ENCODE assay signal across 8 cellular contexts in the genomic region with DNA sequence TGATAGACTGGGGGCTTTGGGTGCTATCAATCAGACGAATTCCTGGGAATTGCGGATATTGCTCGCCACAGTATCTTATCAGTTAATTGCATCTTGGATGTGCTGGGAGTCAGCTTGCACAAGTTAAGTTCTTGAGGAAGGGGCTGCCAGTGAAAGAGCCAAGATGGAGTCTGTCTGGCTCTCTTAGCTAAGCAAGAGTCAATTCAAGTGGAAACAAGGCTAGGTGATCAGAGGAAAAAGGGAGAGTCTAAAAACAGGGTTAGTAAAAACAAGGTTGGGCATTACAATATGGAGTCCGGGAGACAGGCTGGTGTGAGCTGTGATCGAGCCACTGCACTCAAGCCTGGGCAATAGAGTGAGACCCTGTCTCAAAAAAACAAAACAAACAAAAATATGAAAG. TPM values are rescaled to one million over a fixed set of nuclear protein-coding genes. Genes with fewer than 3 reads are reported as not detected.
A peak's percentile ranks its signal among the peaks of the same experiment; 100 is the strongest.
DNase-seq lines count a peak whose midpoint lies in the region; ATAC-seq, FAIRE-seq and TF ChIP-seq lines count a peak whose summit lies in the region.
"Not testable (repeated sequence)": the region's sequence is repeated elsewhere in the genome, so short reads cannot be mapped to it uniquely, and the experiment has no call there.

No MANE protein-coding gene starts in this region.

- H3K4me3 ChIP-seq in HEK293 (ENCODE audit: low read depth, low read length); astrocyte (ENCODE audit: insufficient read depth, low read depth, low read length); fibroblast of lung (replicated peaks in 1 of 4; ENCODE audit: control extremely low read depth in 1 of 4, insufficient read depth in 1 of 4, low read depth in 3 of 4, low read length in 4 of 4): not testable (repeated sequence)

- H3K36me3 Mint-ChIP-seq in CD4-positive, alpha-beta T cell (ENCODE audit: low read depth): peaks cover 24% of the 10 kb centered on the region
- peaks cover 11% of the 10 kb centered on the region for H3K36me3 Mint-ChIP-seq in T-helper 2 cell treated with Interferon-gamma antibody and Interleukin-4, amounts not matched to agents 5 μg/mL and 100 μg/mL, for 36 hours (ENCODE audit: low read depth)
- H3K36me3 Mint-ChIP-seq in activated T-cell treated with anti-CD3 and anti-CD28 coated beads, Interleukin-2, amount 50 U/mL, for 72 hours (ENCODE audit: insufficient read depth in 2 of 2): peaks cover 5 to 16% of the 10 kb centered on the region in 2 donors
- H3K36me3 Mint-ChIP-seq in astrocyte (ENCODE audit: low read depth, unreplicated experiment); natural killer cell: not testable (repeated sequence)
- peaks cover 13% of the 10 kb centered on the region for H3K36me3 Mint-ChIP-seq in stimulated activated memory B cell treated with anti-CD40 and anti-IgM and Interleukin-4, amounts not matched to agents 10 μg/mL and 1 μg/mL and 100 μg/mL, for 72 hours

- H3K79me2 ChIP-seq in astrocyte (ENCODE audit: insufficient read depth, low read length): peaks cover 65% of the 10 kb centered on the region
- peaks cover 38% of the 10 kb centered on the region for H3K79me2 ChIP-seq in fibroblast of lung (ENCODE audit: control insufficient read depth, insufficient read depth, low read length)

- H3K4me2 ChIP-seq in astrocyte (ENCODE audit: low read length); fibroblast of lung (ENCODE audit: extremely low read depth, insufficient read depth, low read length): not testable (repeated sequence)

- not testable (repeated sequence) for FAIRE-seq in astrocyte (lab: Jason Lieb, UNC)

- H3K4me1 Mint-ChIP-seq in CD4-positive, alpha-beta T cell (ENCODE audit: low read depth): peaks cover 66% of the 10 kb centered on the region
- H3K4me1 Mint-ChIP-seq in T-helper 2 cell treated with Interferon-gamma antibody and Interleukin-4, amounts not matched to agents 5 μg/mL and 100 μg/mL, for 36 hours (ENCODE audit: low read depth): peaks cover 38% of the 10 kb centered on the region
- peaks cover 53% of the 10 kb centered on the region for H3K4me1 Mint-ChIP-seq in activated T-cell treated with anti-CD3 and anti-CD28 coated beads, Interleukin-2, amount 50 U/mL, for 72 hours (ENCODE audit: low read depth)
- H3K4me1 Mint-ChIP-seq in astrocyte (ENCODE audit: low read depth, unreplicated experiment) (peaks cover 11% of the 10 kb centered on the region), natural killer cell (peaks cover 30 to 45% of the 10 kb centered on the region in 2 donors)
- H3K4me1 Mint-ChIP-seq in stimulated activated memory B cell treated with anti-CD40 and anti-IgM and Interleukin-4, amounts not matched to agents 10 μg/mL and 1 μg/mL and 100 μg/mL, for 72 hours: peaks cover 46% of the 10 kb centered on the region

- H3K27ac Mint-ChIP-seq in CD4-positive, alpha-beta T cell: peak overlapping the region; percentile 4
- H3K27ac Mint-ChIP-seq in T-helper 2 cell treated with Interferon-gamma antibody and Interleukin-4, amounts not matched to agents 5 μg/mL and 100 μg/mL, for 36 hours; activated T-cell treated with anti-CD3 and anti-CD28 coated beads, Interleukin-2, amount 50 U/mL, for 72 hours; astrocyte (ENCODE audit: unreplicated experiment): not testable (repeated sequence)
- H3K27ac Mint-ChIP-seq in natural killer cell: peak overlapping the region; percentile 97 to 99
- peak overlapping the region; percentile 89 for H3K27ac Mint-ChIP-seq in stimulated activated memory B cell treated with anti-CD40 and anti-IgM and Interleukin-4, amounts not matched to agents 10 μg/mL and 1 μg/mL and 100 μg/mL, for 72 hours

- not testable (repeated sequence) for TF ChIP-seq CTCF in CD4-positive, alpha-beta T cell (IDR thresholded peaks at IDR 0.05); HEK293 (tag by site-specific recombination; IDR thresholded peaks at IDR 0.05); astrocyte (IDR thresholded peaks at IDR 0.05; ENCODE audit: insufficient read depth, low read depth, low read length); fibroblast of lung (conservative IDR thresholded peaks at IDR 0.05 in 1 of 2, IDR thresholded peaks at IDR 0.05 in 1 of 2; ENCODE audit: low read depth in 1 of 2, low read length in 2 of 2); natural killer cell (IDR thresholded peaks at IDR 0.05)

- CTCF ChIA-PET in CD4-positive, alpha-beta T cell (lab: Charles Lee): not testable (repeated sequence)
- CTCF ChIA-PET in HEK293 (lab: Yijun Ruan, JAX): interaction anchor here (0.7 kb wide), 1 partner anchor 120 kb away, joined by 3 read pairs; no protein-coding TSS in a partner anchor

- H3K4me1 ChIP-seq in HEK293 (ENCODE audit: control insufficient read depth, insufficient read depth, low read length); fibroblast of lung (ENCODE audit: control insufficient read depth, extremely low read depth, insufficient read depth, low read length): not testable (repeated sequence)
- H3K4me1 ChIP-seq in astrocyte (ENCODE audit: insufficient read depth, low read length): peaks cover 18% of the 10 kb centered on the region

- peaks cover 8 to 13% of the 10 kb centered on the region in 2 experiments for H3K36me3 ChIP-seq in HEK293 (ENCODE audit: control insufficient read depth in 2 of 2, insufficient read depth in 1 of 2, low read length in 2 of 2)
- H3K36me3 ChIP-seq in astrocyte (ENCODE audit: insufficient read depth, low read length): peaks cover 12% of the 10 kb centered on the region
- not testable (repeated sequence) for H3K36me3 ChIP-seq in fibroblast of lung (ENCODE audit: control insufficient read depth, insufficient read depth, low read length)

- H3K9me3 ChIP-seq in CD4-positive, alpha-beta T cell (ENCODE audit: control insufficient read depth, low read length); HEK293 (ENCODE audit: control insufficient read depth, insufficient read depth, low read depth, low read length); astrocyte (ENCODE audit: insufficient read depth, low read depth, low read length); fibroblast of lung (ENCODE audit: control insufficient read depth, insufficient read depth, low read depth, low read length): not testable (repeated sequence)

- not testable (repeated sequence) for H3K27ac ChIP-seq in CD4-positive, alpha-beta T cell (ENCODE audit: low read depth, low read length); HEK293 (ENCODE audit: extremely low read depth, low read depth, low read length); astrocyte (ENCODE audit: low read depth, low read length); fibroblast of lung (ENCODE audit: insufficient read depth, low read length)

- not testable (repeated sequence) for DNase-seq in CD4-positive, alpha-beta T cell; T-helper 2 cell treated with Interferon-gamma antibody and Interleukin-4, amounts not matched to agents 5 μg/mL and 100 μg/mL, for 36 hours (ENCODE audit: low spot score); activated T-cell treated with anti-CD3 and anti-CD28 coated beads, Interleukin-2, amount 50 U/mL, for 72 hours; astrocyte (ENCODE audit: low read depth); fibroblast of lung (ENCODE audit: low read depth in 2 of 2); natural killer cell

- H3K27me3 Mint-ChIP-seq in CD4-positive, alpha-beta T cell; T-helper 2 cell treated with Interferon-gamma antibody and Interleukin-4, amounts not matched to agents 5 μg/mL and 100 μg/mL, for 36 hours (ENCODE audit: low read depth); activated T-cell treated with anti-CD3 and anti-CD28 coated beads, Interleukin-2, amount 50 U/mL, for 72 hours (ENCODE audit: low read depth); astrocyte (ENCODE audit: low read depth, unreplicated experiment); natural killer cell (ENCODE audit: low read depth in 2 of 2); stimulated activated memory B cell treated with anti-CD40 and anti-IgM and Interleukin-4, amounts not matched to agents 10 μg/mL and 1 μg/mL and 100 μg/mL, for 72 hours: not testable (repeated sequence)

- POLR2A ChIA-PET in CD4-positive, alpha-beta T cell (lab: Charles Lee); HEK293 (lab: Yijun Ruan, JAX): not testable (repeated sequence)

- peaks cover 15% of the 10 kb centered on the region for H4K20me1 ChIP-seq in astrocyte (ENCODE audit: insufficient read depth, low read length)
- not testable (repeated sequence) for H4K20me1 ChIP-seq in fibroblast of lung (ENCODE audit: control insufficient read depth, extremely low read depth, insufficient read depth, low read length)

- H3K4me3 Mint-ChIP-seq in CD4-positive, alpha-beta T cell: peak overlapping the region; percentile 99
- H3K4me3 Mint-ChIP-seq in T-helper 2 cell treated with Interferon-gamma antibody and Interleukin-4, amounts not matched to agents 5 μg/mL and 100 μg/mL, for 36 hours: peak overlapping the region; percentile 58
- H3K4me3 Mint-ChIP-seq in activated T-cell treated with anti-CD3 and anti-CD28 coated beads, Interleukin-2, amount 50 U/mL, for 72 hours: peak overlapping the region; percentile 1 to 95
- H3K4me3 Mint-ChIP-seq in astrocyte (ENCODE audit: unreplicated experiment): peak overlapping the region; percentile 24
- H3K4me3 Mint-ChIP-seq in natural killer cell: peak overlapping the region; percentile 99
- not testable (repeated sequence) for H3K4me3 Mint-ChIP-seq in stimulated activated memory B cell treated with anti-CD40 and anti-IgM and Interleukin-4, amounts not matched to agents 10 μg/mL and 1 μg/mL and 100 μg/mL, for 72 hours

- not testable (repeated sequence) for H3K9ac ChIP-seq in astrocyte (ENCODE audit: low read length); fibroblast of lung (ENCODE audit: insufficient read depth, low read length)

- not testable (repeated sequence) for H3K9me3 Mint-ChIP-seq in CD4-positive, alpha-beta T cell; T-helper 2 cell treated with Interferon-gamma antibody and Interleukin-4, amounts not matched to agents 5 μg/mL and 100 μg/mL, for 36 hours; activated T-cell treated with anti-CD3 and anti-CD28 coated beads, Interleukin-2, amount 50 U/mL, for 72 hours; astrocyte (ENCODE audit: unreplicated experiment); natural killer cell; stimulated activated memory B cell treated with anti-CD40 and anti-IgM and Interleukin-4, amounts not matched to agents 10 μg/mL and 1 μg/mL and 100 μg/mL, for 72 hours

- intact Hi-C loops in CD4-positive, alpha-beta T cell (cut with DNase I, micrococcal nuclease): loop anchor here in 1 of 2 experiments (5.0 kb wide), 2 partner anchors 492 to 897 kb away; a partner anchor contains a TSS
- intact Hi-C loops in natural killer cell (cut with micrococcal nuclease): loop anchor here (5.0 kb wide), 1 partner anchor 182 kb away; a partner anchor contains a TSS

- not testable (repeated sequence) for H2AFZ ChIP-seq in astrocyte (ENCODE audit: low read depth, low read length)
- H2AFZ ChIP-seq in fibroblast of lung (ENCODE audit: low read length): peak overlapping the region; percentile 5

- H3K27me3 ChIP-seq in CD4-positive, alpha-beta T cell (ENCODE audit: control insufficient read depth, insufficient read depth, low read length); astrocyte (ENCODE audit: insufficient read depth, low read length); fibroblast of lung (ENCODE audit: control insufficient read depth, insufficient read depth, low read length): not testable (repeated sequence)

- not testable (repeated sequence) for ATAC-seq in CD4-positive, alpha-beta T cell (ENCODE audit: poor library complexity); activated T-cell treated with anti-CD3 and anti-CD28 coated beads, Interleukin-2, amount 50 U/mL, for 72 hours (replicated peaks in 1 of 2); natural killer cell; stimulated activated memory B cell treated with anti-CD40 and anti-IgM and Interleukin-4, amounts not matched to agents 10 μg/mL and 1 μg/mL and 100 μg/mL, for 72 hours

RNA-seq across cellular contexts. Expression of a gene that starts 1.4 kb away (rescaled TPM):
- 1 to 10 TPM; 2.7 to 3.7 TPM for total RNA-seq in CD4-positive, alpha-beta T cell
- 10 to 100 TPM; 14.4 to 15.8 TPM for total RNA-seq in activated T-cell treated with anti-CD3 and anti-CD28 coated beads, Interleukin-2, amount 50 U/mL, for 72 hours
- total RNA-seq in astrocyte: 13.8 and 14.8 TPM in 2 replicates
- 12.1 and 13.1 TPM in 2 replicates for total RNA-seq in fibroblast of lung
- 7.7 and 11.2 TPM in 2 replicates for polyA plus RNA-seq in fibroblast of lung
- 6.9 and 10.5 TPM in 2 replicates for polyA plus RNA-seq in fibroblast of lung (2012)
- 6.7 and 34.3 TPM in 2 replicates for polyA minus RNA-seq in fibroblast of lung (ENCODE audit: low replicate concordance)
- 10 to 100 TPM in 1 of 3 donors, 1 to 10 TPM in 2; 6.3 to 12.7 (median 7.8) TPM for total RNA-seq in natural killer cell

RNA-seq across cellular contexts. Expression of a gene that starts 1.5 kb away (rescaled TPM):
- 10 to 100 TPM; 29.9 to 30.2 TPM for total RNA-seq in CD4-positive, alpha-beta T cell
- total RNA-seq in activated T-cell treated with anti-CD3 and anti-CD28 coated beads, Interleukin-2, amount 50 U/mL, for 72 hours: 10 to 100 TPM; 67.5 to 78.0 TPM
- total RNA-seq in astrocyte (41.7 and 49.1 TPM in 2 replicates), fibroblast of lung (16.7 and 17.8 TPM in 2 replicates), natural killer cell (10 to 100 TPM; 30.5 to 38.0 (median 30.9) TPM)
- 42.6 and 66.6 TPM in 2 replicates for polyA plus RNA-seq in fibroblast of lung
- polyA plus RNA-seq in fibroblast of lung (2012): 49.9 and 75.4 TPM in 2 replicates
- 3.5 and 17.3 TPM in 2 replicates for polyA minus RNA-seq in fibroblast of lung (ENCODE audit: low replicate concordance)
